ENCODE assay signal across 8 cellular contexts in genomic region chr17:77602062-77602746, GRCh38.
DNase-seq lines count a peak whose midpoint lies in the region; ATAC-seq and TF ChIP-seq lines count a peak whose summit lies in the region.

No MANE protein-coding gene starts in this region.

- no peaks in the 10 kb centered on the region for H3K36me3 Mint-ChIP-seq in brain

- peaks cover 0 to 3% (median 0%) of the 10 kb centered on the region in 5 experiments for H3K9me3 Mint-ChIP-seq in brain

- H3K27me3 Mint-ChIP-seq in brain, result peaks cover 10% of the 10 kb centered on the region

- in situ Hi-C loops in GM13976 (cut with MboI; ENCODE audit: low sequenced_read_pairs, unreplicated experiment), result no loop called here

- no peak for TF ChIP-seq CTCF in GM13976 (IDR thresholded peaks at IDR 0.05; ENCODE audit: borderline replicate concordance, control extremely low read depth, extremely low read depth, insufficient read depth, missing control alignments)
- no peak for TF ChIP-seq CTCF in brain (conservative IDR thresholded peaks at IDR 0.05)

- intact Hi-C loops in left ventricle myocardium superior (cut with micrococcal nuclease), result no loop called here

- H3K27ac ChIP-seq in skin epidermis, result peak overlapping the region in 16 of 21 experiments; percentile 17 to 88 (median 72)

- no peak overlapping the region for H3K4me3 ChIP-seq in skin epidermis

- H3K27ac Mint-ChIP-seq in brain, result peak overlapping the region in 4 of 5 experiments; percentile 60 to 89 (median 66)

- no peak overlapping the region for H3K4me3 Mint-ChIP-seq in brain

- peaks cover 50% of the 10 kb centered on the region for H3K4me1 Mint-ChIP-seq in brain

- peak; percentile 94 for ATAC-seq in left ventricle myocardium superior
- ATAC-seq in GM18907 (IDR thresholded peaks at IDR 0.05; ENCODE audit: unreplicated experiment), result no peak

- DNase-seq in GM13976 (ENCODE audit: low spot score), result peak; percentile 19
- peak; percentile 86 for DNase-seq in left ventricle myocardium superior
- DNase-seq in NCI-H526 treated with DMSO at 0.1 percent for 48 hours (lab: John Stamatoyannopoulos, UW), result no peak
- no peak for DNase-seq in CD1c-positive myeloid dendritic cell (ENCODE audit: extremely low spot score)
- DNase-seq in stimulated activated CD4-positive, alpha-beta T cell treated with anti-CD3 and anti-CD28 coated beads, Interleukin-4, amount 100 ng/mL, for 4 hours, result no peak

Comparison
In these comparisons a context has a peak if more than half of its experiments do, and no peak if none do; other contexts are left out.
1. DNase-seq: peak in GM13976 (single experiment) and left ventricle myocardium superior (single experiment); none in NCI-H526 treated with DMSO at 0.1 percent for 48 hours (single experiment), CD1c-positive myeloid dendritic cell (single experiment) and stimulated activated CD4-positive, alpha-beta T cell treated with anti-CD3 and anti-CD28 coated beads, Interleukin-4, amount 100 ng/mL, for 4 hours (0 of 2).